ENCODE assay signal across 15 cellular contexts in genomic region chr7:79141252-79141651, GRCh38.
"Had no signal": no experiment of that assay in that cellular context is flagged by ENCODE, and none has a peak within 500 bp of the region (broad histone marks: within the 10 kb centered on the region; RNA-seq: fewer than 3 reads in every experiment).

No MANE protein-coding gene starts in this region.

- ATAC-seq: foreskin keratinocyte, gastroesophageal sphincter, left cardiac atrium, left lung, lower lobe of right lung, mucosa of descending colon had no signal

- H3K9me3 ChIP-seq: esophagus muscularis mucosa, gastroesophageal sphincter, heart right ventricle, lower lobe of right lung, mucosa of descending colon had no signal

- H3K27me3 ChIP-seq: dorsolateral prefrontal cortex, esophagus muscularis mucosa, foreskin keratinocyte, gastroesophageal sphincter, heart right ventricle, left lung had no signal

- H3K36me3 ChIP-seq: esophagus muscularis mucosa, gastroesophageal sphincter, heart right ventricle, left lung, lower lobe of right lung had no signal

- H3K4me1 ChIP-seq: esophagus muscularis mucosa, foreskin keratinocyte, gastroesophageal sphincter, left lung, lower lobe of right lung had no signal

- H3K4me3 ChIP-seq: coronary artery, dorsolateral prefrontal cortex, esophagus muscularis mucosa, gastroesophageal sphincter, heart right ventricle, left lung, lower lobe of right lung, mucosa of descending colon had no signal

- H3K27ac ChIP-seq: coronary artery, dorsolateral prefrontal cortex, esophagus muscularis mucosa, foreskin keratinocyte, gastroesophageal sphincter, heart right ventricle, left lung, lower lobe of right lung had no signal

- DNase-seq: dermis blood vessel endothelial cell; dorsolateral prefrontal cortex; effector CD4-positive, alpha-beta T cell; effector memory CD4-positive, alpha-beta T cell; foreskin keratinocyte; heart right ventricle; hippocampal formation; left cardiac atrium; left lung; lower lobe of right lung; mesenchymal stem cell; mucosa of descending colon had no signal
